In genomic region chr18:77160515-77160914, GRCh38 we compare ENCODE assay signal across 12 cellular contexts. TPM values are rescaled to one million over a fixed set of nuclear protein-coding genes. Genes with fewer than 3 reads are reported as not detected.
DNase-seq lines count a peak whose midpoint lies in the region; ATAC-seq and TF ChIP-seq lines count a peak whose summit lies in the region.
"Had no signal": no experiment of that assay in that cellular context is flagged by ENCODE, and none has a peak within 500 bp of the region (broad histone marks: within the 10 kb centered on the region; RNA-seq: fewer than 3 reads in every experiment).

No MANE protein-coding gene starts in this region.

- intact Hi-C loops in activated B cell treated with CpG ODN at 0.5 μM for 24 hours (cut with micrococcal nuclease), result no loop called here

- H3K9me3 ChIP-seq in HUES48 (ENCODE audit: control insufficient read depth, insufficient read depth, low read length), result peaks cover 3% of the 10 kb centered on the region; the same call in 1 of the 2 replicates
- H3K9me3 ChIP-seq: gastrocnemius medialis had no signal

- POLR2A ChIA-PET in activated B cell treated with CpG ODN at 0.5 μM for 24 hours (lab: Charles Lee), result no interaction called here

- CTCF ChIA-PET in activated B cell treated with CpG ODN at 0.5 μM for 24 hours (lab: Charles Lee), result no interaction called here

- H3K4me1 ChIP-seq in HUES48 (ENCODE audit: control insufficient read depth, insufficient read depth, low read length), result peaks cover 19% of the 10 kb centered on the region
- H3K4me1 ChIP-seq: gastrocnemius medialis had no signal

- peaks cover 11% of the 10 kb centered on the region for H3K4me1 Mint-ChIP-seq in activated B cell treated with CpG ODN at 0.5 μM for 24 hours
- peaks cover 36% of the 10 kb centered on the region for H3K4me1 Mint-ChIP-seq in stimulated activated memory B cell treated with anti-CD40 and anti-IgM and Interleukin-4, amounts not matched to agents 10 μg/mL and 1 μg/mL and 100 μg/mL, for 72 hours
- H3K4me1 Mint-ChIP-seq: activated naive CD4-positive, alpha-beta T cell treated with anti-CD3 and anti-CD28 coated beads, Interleukin-2, amount 50 U/mL, for 24 hours had no signal

- H3K27ac ChIP-seq in HUES48 (ENCODE audit: low read depth, low read length), result peak overlapping the region; percentile 63
- H3K27ac ChIP-seq: gastrocnemius medialis had no signal

- no peaks in the 10 kb centered on the region for H3K27me3 ChIP-seq in HUES48 (ENCODE audit: control insufficient read depth, insufficient read depth, low read length)

- no peaks in the 10 kb centered on the region for H3K36me3 Mint-ChIP-seq in activated B cell treated with CpG ODN at 0.5 μM for 24 hours (ENCODE audit: low read depth)
- H3K36me3 Mint-ChIP-seq in stimulated activated memory B cell treated with anti-CD40 and anti-IgM and Interleukin-4, amounts not matched to agents 10 μg/mL and 1 μg/mL and 100 μg/mL, for 72 hours, result no peaks in the 10 kb centered on the region
- H3K36me3 Mint-ChIP-seq: activated naive CD4-positive, alpha-beta T cell treated with anti-CD3 and anti-CD28 coated beads, Interleukin-2, amount 50 U/mL, for 24 hours had no signal

- peak overlapping the region; percentile 15 for H3K4me3 Mint-ChIP-seq in activated B cell treated with CpG ODN at 0.5 μM for 24 hours
- H3K4me3 Mint-ChIP-seq in stimulated activated memory B cell treated with anti-CD40 and anti-IgM and Interleukin-4, amounts not matched to agents 10 μg/mL and 1 μg/mL and 100 μg/mL, for 72 hours, result peak overlapping the region; percentile 44
- H3K4me3 Mint-ChIP-seq: activated naive CD4-positive, alpha-beta T cell treated with anti-CD3 and anti-CD28 coated beads, Interleukin-2, amount 50 U/mL, for 24 hours had no signal

- H3K9me3 Mint-ChIP-seq in activated B cell treated with CpG ODN at 0.5 μM for 24 hours, result no peaks in the 10 kb centered on the region
- H3K9me3 Mint-ChIP-seq in stimulated activated memory B cell treated with anti-CD40 and anti-IgM and Interleukin-4, amounts not matched to agents 10 μg/mL and 1 μg/mL and 100 μg/mL, for 72 hours, result no peaks in the 10 kb centered on the region
- H3K9me3 Mint-ChIP-seq: activated naive CD4-positive, alpha-beta T cell treated with anti-CD3 and anti-CD28 coated beads, Interleukin-2, amount 50 U/mL, for 24 hours had no signal

- TF ChIP-seq CTCF in activated B cell treated with CpG ODN at 0.5 μM for 24 hours (IDR thresholded peaks at IDR 0.05), result no peak

- ATAC-seq in GM21390 (IDR thresholded peaks at IDR 0.05; ENCODE audit: unreplicated experiment) (peak; percentile 48), activated B cell treated with CpG ODN at 0.5 μM for 24 hours (ENCODE audit: low read depth) (peak; percentile 25), GM21367 (IDR thresholded peaks at IDR 0.05; ENCODE audit: unreplicated experiment) (no peak)
- no peak for ATAC-seq in stimulated activated memory B cell treated with anti-CD40 and anti-IgM and Interleukin-4, amounts not matched to agents 10 μg/mL and 1 μg/mL and 100 μg/mL, for 72 hours
- ATAC-seq: gastrocnemius medialis had no signal

- H3K27ac Mint-ChIP-seq in activated B cell treated with CpG ODN at 0.5 μM for 24 hours, result no peak overlapping the region
- peak overlapping the region; percentile 48 for H3K27ac Mint-ChIP-seq in stimulated activated memory B cell treated with anti-CD40 and anti-IgM and Interleukin-4, amounts not matched to agents 10 μg/mL and 1 μg/mL and 100 μg/mL, for 72 hours
- H3K27ac Mint-ChIP-seq: activated naive CD4-positive, alpha-beta T cell treated with anti-CD3 and anti-CD28 coated beads, Interleukin-2, amount 50 U/mL, for 24 hours had no signal

- DNase-seq in activated B cell treated with CpG ODN at 0.5 μM for 24 hours, result no peak
- no peak for DNase-seq in mucosa of gallbladder (ENCODE audit: low spot score)
- DNase-seq in AG20443 (ENCODE audit: low spot score), result no peak
- DNase-seq: activated CD4-positive, CD25-positive, alpha-beta regulatory T cell; activated CD8-positive, alpha-beta memory T cell treated with anti-CD3 and anti-CD28 coated beads, Interleukin-2, amount 50 U/mL, for 4 hours; caudate nucleus; gastrocnemius medialis had no signal

- 0 out of 2 replicates have a peak overlapping the region, but pooled peaks have one; percentile 11 for H3K4me3 ChIP-seq in HUES48 (ENCODE audit: low read depth, low read length)
- H3K4me3 ChIP-seq: gastrocnemius medialis had no signal

- H3K9ac ChIP-seq in HUES48 (ENCODE audit: low read depth, low read length), result no peak overlapping the region

- peaks cover 11% of the 10 kb centered on the region for H3K27me3 Mint-ChIP-seq in activated B cell treated with CpG ODN at 0.5 μM for 24 hours
- peaks cover 40% of the 10 kb centered on the region for H3K27me3 Mint-ChIP-seq in stimulated activated memory B cell treated with anti-CD40 and anti-IgM and Interleukin-4, amounts not matched to agents 10 μg/mL and 1 μg/mL and 100 μg/mL, for 72 hours

- H3K36me3 ChIP-seq in HUES48 (ENCODE audit: control insufficient read depth, insufficient read depth, low read length), result no peaks in the 10 kb centered on the region
- H3K36me3 ChIP-seq: gastrocnemius medialis had no signal

RNA-seq across cellular contexts. Expression of gene MBP, which starts 27.9 kb away (rescaled TPM):
- total RNA-seq in activated B cell treated with CpG ODN at 0.5 μM for 24 hours (88.0 and 92.7 TPM in 2 replicates), mucosa of gallbladder (91.4 TPM)

Comparison
In these comparisons a context has a peak if more than half of its experiments do, and no peak if none do; other contexts are left out.
1. ATAC-seq: peak in GM21390 (single experiment) and activated B cell treated with CpG ODN at 0.5 μM for 24 hours (single experiment); none in stimulated activated memory B cell treated with anti-CD40 and anti-IgM and Interleukin-4, amounts not matched to agents 10 μg/mL and 1 μg/mL and 100 μg/mL, for 72 hours (single experiment) and GM21367 (single experiment).